14 cellular contexts compared by ENCODE assay signal in the genomic region with DNA sequence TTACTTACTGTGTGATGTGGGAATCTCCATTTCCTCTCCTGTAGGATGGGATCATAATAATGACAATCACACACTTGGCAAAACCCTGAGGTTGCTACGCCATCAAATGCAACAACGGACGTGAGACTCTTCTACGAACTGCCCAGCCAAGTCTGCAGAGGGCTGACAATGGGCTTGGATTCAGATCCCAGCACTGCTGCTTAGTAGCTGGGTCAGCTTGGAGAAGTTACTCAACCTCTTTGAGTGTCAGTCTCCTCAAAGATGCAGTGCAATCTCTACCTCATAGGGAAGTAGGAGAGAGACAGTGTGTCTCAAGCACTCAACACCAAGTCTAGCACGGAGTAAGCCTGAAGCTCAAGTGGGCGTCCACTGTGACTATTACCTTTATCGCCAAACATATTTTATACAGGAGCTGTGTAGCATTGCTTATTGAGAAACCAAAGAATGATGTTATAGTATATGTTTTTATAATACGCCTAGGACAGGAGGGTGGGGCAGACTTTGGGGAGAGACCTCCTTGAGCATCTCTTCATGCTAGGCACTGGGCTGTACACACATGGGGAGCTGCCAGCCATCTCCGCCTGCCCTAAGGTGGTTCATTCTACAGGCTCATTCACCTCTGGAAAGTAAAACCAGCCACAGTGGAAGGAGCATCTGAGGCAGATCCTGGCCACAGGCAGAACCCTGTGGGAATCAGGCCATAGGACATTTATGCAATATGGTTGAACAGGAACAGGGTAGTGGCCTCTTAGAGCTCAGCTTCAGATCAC.
A peak's percentile ranks its signal among the peaks of the same experiment; 100 is the strongest.
DNase-seq lines count a peak whose midpoint lies in the region; ATAC-seq, FAIRE-seq and TF ChIP-seq lines count a peak whose summit lies in the region.
"Had no signal": no experiment of that assay in that cellular context is flagged by ENCODE, and none has a peak within 500 bp of the region (broad histone marks: within the 10 kb centered on the region; RNA-seq: fewer than 3 reads in every experiment).

No MANE protein-coding gene starts in this region.

- no peaks in the 10 kb centered on the region for H3K9me1 ChIP-seq in K562 (ENCODE audit: control insufficient read depth, insufficient read depth, low read length)

- TF ChIP-seq POLR2A in K562 (conservative IDR thresholded peaks at IDR 0.05): no peak

- H3K9ac ChIP-seq in DND-41 (ENCODE audit: low read depth, low read length) (no peak overlapping the region), K562 (ENCODE audit: insufficient read depth in 1 of 2, low read depth in 2 of 2, low read length in 2 of 2) (no peak overlapping the region)

- no peak for TF ChIP-seq RAD21 in K562 (CRISPR knock-in tag; conservative IDR thresholded peaks at IDR 0.05 in 1 of 2, IDR thresholded peaks at IDR 0.05 in 1 of 2)

- peak overlapping the region; percentile 0 for H3K27ac ChIP-seq in CD8-positive, alpha-beta memory T cell (ENCODE audit: low read depth, low read length)
- H3K27ac ChIP-seq in DND-41 (ENCODE audit: low read length): no peak overlapping the region
- H3K27ac ChIP-seq in K562 (ENCODE audit: extremely low read depth, low read depth, low read length): no peak overlapping the region; the same call in 2 of the 3 replicates
- H3K27ac ChIP-seq in naive thymus-derived CD4-positive, alpha-beta T cell (ENCODE audit: low read depth, low read length): no peak overlapping the region
- H3K27ac ChIP-seq in effector memory CD4-positive, alpha-beta T cell (ENCODE audit: insufficient read depth, low read length, poor library complexity, severe bottlenecking): no peak overlapping the region
- H3K27ac ChIP-seq: SJSA1 had no signal

- WGBS in K562 (ENCODE audit: insufficient coverage, low coverage, missing lambda C conversion rate): 80% methylated on average over 9 of the region's 9 CpGs

- POLR2A ChIA-PET in CD8-positive, alpha-beta memory T cell (lab: Charles Lee): no interaction called here
- POLR2A ChIA-PET in K562 (lab: Yijun Ruan, JAX): interaction anchor here (0.6 to 1.8 kb wide), 5 partner anchors 9 to 1672 kb away, joined by 3 to 5 read pairs (median 3); no protein-coding TSS in a partner anchor
- POLR2A ChIA-PET in naive thymus-derived CD4-positive, alpha-beta T cell (lab: Charles Lee): no interaction called here

- H4K20me1 ChIP-seq in DND-41 (ENCODE audit: insufficient read depth, low read length): 0 out of 2 replicates have a peak, but pooled peaks cover 4% of the 10 kb centered on the region
- H4K20me1 ChIP-seq in K562 (replicated peaks; ENCODE audit: control insufficient read depth, insufficient read depth, low read length): no peaks in the 10 kb centered on the region

- ATAC-seq in DND-41 (ENCODE audit: insufficient read depth, low read depth): no peak
- no peak for ATAC-seq in K562
- ATAC-seq in naive thymus-derived CD4-positive, alpha-beta T cell: peak; percentile 39
- no peak for ATAC-seq in HG03354 (IDR thresholded peaks at IDR 0.05; ENCODE audit: poor library complexity, severe bottlenecking, unreplicated experiment)
- ATAC-seq in HG02840 (IDR thresholded peaks at IDR 0.05; ENCODE audit: low FRiP score, unreplicated experiment): no peak
- ATAC-seq: HCT116 had no signal

- DNase-seq in CD8-positive, alpha-beta memory T cell: no peak
- DNase-seq in DND-41 (peak; percentile 1), K562 (ENCODE audit: extremely low read depth in 1 of 4, low spot score in 3 of 4) (no peak)
- no peak for DNase-seq in naive thymus-derived CD4-positive, alpha-beta T cell
- no peak for DNase-seq in effector memory CD4-positive, alpha-beta T cell
- DNase-seq: KG1; NCI-H1105 treated with DMSO at 0.1 percent for 48 hours; NCI-H187 treated with DMSO at 0.1 percent for 48 hours; NCI-H446; NK-92 treated with Interleukin-12 subunit alpha and Interleukin-12 subunit beta, amount 100 ng/mL, for 24 hours had no signal

- H3K27ac Mint-ChIP-seq in CD8-positive, alpha-beta memory T cell: no peak overlapping the region
- H3K27ac Mint-ChIP-seq in naive thymus-derived CD4-positive, alpha-beta T cell: no peak overlapping the region

- no peaks in the 10 kb centered on the region for H3K9me3 ChIP-seq in CD8-positive, alpha-beta memory T cell (ENCODE audit: low read length)
- no peaks in the 10 kb centered on the region for H3K9me3 ChIP-seq in DND-41 (ENCODE audit: insufficient read depth, low read length, severe bottlenecking)
- no peaks in the 10 kb centered on the region for H3K9me3 ChIP-seq in K562 (replicated peaks; ENCODE audit: control insufficient read depth, insufficient read depth, low read depth, low read length)
- no peaks in the 10 kb centered on the region for H3K9me3 ChIP-seq in naive thymus-derived CD4-positive, alpha-beta T cell (ENCODE audit: control insufficient read depth in 2 of 3, low read length in 3 of 3)
- no peaks in the 10 kb centered on the region for H3K9me3 ChIP-seq in effector memory CD4-positive, alpha-beta T cell (ENCODE audit: control insufficient read depth, low read length)
- H3K9me3 ChIP-seq: SJSA1 had no signal

- no peaks in the 10 kb centered on the region for H3K36me3 Mint-ChIP-seq in CD8-positive, alpha-beta memory T cell
- H3K36me3 Mint-ChIP-seq in naive thymus-derived CD4-positive, alpha-beta T cell: no peaks in the 10 kb centered on the region

- no peak overlapping the region for H3K4me3 Mint-ChIP-seq in CD8-positive, alpha-beta memory T cell
- no peak overlapping the region for H3K4me3 Mint-ChIP-seq in naive thymus-derived CD4-positive, alpha-beta T cell

- H3K79me2 ChIP-seq in DND-41 (ENCODE audit: insufficient read depth, low read length) (no peaks in the 10 kb centered on the region), K562 (ENCODE audit: control insufficient read depth, insufficient read depth, low read length) (peaks cover 9% of the 10 kb centered on the region; the same call in 2 of the 3 replicates)

- in situ Hi-C loops in K562 (cut with MboI): no loop called here

- no peaks in the 10 kb centered on the region for H3K4me1 Mint-ChIP-seq in CD8-positive, alpha-beta memory T cell
- H3K4me1 Mint-ChIP-seq in naive thymus-derived CD4-positive, alpha-beta T cell: peaks cover 0 to 2% (median 0%) of the 10 kb centered on the region in 7 donors

- H3K27me3 Mint-ChIP-seq in CD8-positive, alpha-beta memory T cell: peaks cover 13 to 17% of the 10 kb centered on the region in 2 donors
- peaks cover 0 to 15% (median 5%) of the 10 kb centered on the region in 5 donors for H3K27me3 Mint-ChIP-seq in naive thymus-derived CD4-positive, alpha-beta T cell

- H3K9me3 Mint-ChIP-seq in CD8-positive, alpha-beta memory T cell: no peaks in the 10 kb centered on the region
- no peaks in the 10 kb centered on the region for H3K9me3 Mint-ChIP-seq in naive thymus-derived CD4-positive, alpha-beta T cell

- TF ChIP-seq EP300 in K562 (IDR thresholded peaks at IDR 0.05; ENCODE audit: low read length): no peak

- no peaks in the 10 kb centered on the region for H3K36me3 ChIP-seq in CD8-positive, alpha-beta memory T cell (ENCODE audit: insufficient read depth, low read length)
- H3K36me3 ChIP-seq in DND-41 (ENCODE audit: insufficient read depth, low read length) (no peaks in the 10 kb centered on the region), K562 (ENCODE audit: control insufficient read depth, insufficient read depth, low read length) (no peaks in the 10 kb centered on the region)
- no peaks in the 10 kb centered on the region for H3K36me3 ChIP-seq in naive thymus-derived CD4-positive, alpha-beta T cell (ENCODE audit: control insufficient read depth in 2 of 3, insufficient read depth in 3 of 3, low read length in 3 of 3)
- H3K36me3 ChIP-seq in effector memory CD4-positive, alpha-beta T cell (ENCODE audit: control insufficient read depth, insufficient read depth, low read length): no peaks in the 10 kb centered on the region
- H3K36me3 ChIP-seq: SJSA1 had no signal

- FAIRE-seq in K562 (lab: Jason Lieb, UNC): no peak

- CTCF ChIA-PET in CD8-positive, alpha-beta memory T cell (lab: Charles Lee): interaction anchor here (1.3 kb wide), 1 partner anchor 32 kb away, joined by 3 read pairs; no protein-coding TSS in a partner anchor
- CTCF ChIA-PET in K562 (lab: Yijun Ruan, JAX; ENCODE audit: low intra/inter-chr PET ratio): no interaction called here
- CTCF ChIA-PET in naive thymus-derived CD4-positive, alpha-beta T cell (lab: Charles Lee): no interaction called here

- intact Hi-C loops in K562 (cut with micrococcal nuclease): no loop called here
- intact Hi-C loops in naive thymus-derived CD4-positive, alpha-beta T cell (cut with micrococcal nuclease): no loop called here

- H2AFZ ChIP-seq in DND-41 (ENCODE audit: low read depth, low read length): no peak overlapping the region
- H2AFZ ChIP-seq in K562 (ENCODE audit: low read depth, low read length): peak overlapping the region; percentile 73; the same call in 1 of the 2 replicates

- H3K27me3 ChIP-seq in CD8-positive, alpha-beta memory T cell (ENCODE audit: insufficient read depth, low read length, poor library complexity, severe bottlenecking): no peaks in the 10 kb centered on the region
- H3K27me3 ChIP-seq in DND-41 (ENCODE audit: insufficient read depth, low read length, poor library complexity) (peaks cover 13% of the 10 kb centered on the region), K562 (ENCODE audit: control insufficient read depth in 2 of 2, insufficient read depth in 2 of 2, low read length in 2 of 2) (no peaks in the 10 kb centered on the region)
- H3K27me3 ChIP-seq in naive thymus-derived CD4-positive, alpha-beta T cell (ENCODE audit: control insufficient read depth in 2 of 2, insufficient read depth in 2 of 2, low read length in 2 of 2): no peaks in the 10 kb centered on the region
- no peaks in the 10 kb centered on the region for H3K27me3 ChIP-seq in effector memory CD4-positive, alpha-beta T cell (replicated peaks; ENCODE audit: control insufficient read depth, insufficient read depth, low read length, poor library complexity, severe bottlenecking)
- H3K27me3 ChIP-seq: SJSA1 had no signal

- H3K4me1 ChIP-seq in CD8-positive, alpha-beta memory T cell (ENCODE audit: insufficient read depth, low read length): no peaks in the 10 kb centered on the region
- H3K4me1 ChIP-seq in DND-41 (ENCODE audit: insufficient read depth, low read length) (no peaks in the 10 kb centered on the region), K562 (replicated peaks in 1 of 2; ENCODE audit: control insufficient read depth in 2 of 2, insufficient read depth in 2 of 2, low read length in 2 of 2) (peaks cover 48 to 78% of the 10 kb centered on the region in 2 experiments)
- no peaks in the 10 kb centered on the region for H3K4me1 ChIP-seq in naive thymus-derived CD4-positive, alpha-beta T cell (ENCODE audit: control insufficient read depth in 2 of 2, insufficient read depth in 2 of 2, low read length in 2 of 2)
- no peaks in the 10 kb centered on the region for H3K4me1 ChIP-seq in effector memory CD4-positive, alpha-beta T cell (ENCODE audit: control insufficient read depth, insufficient read depth, low read length, poor library complexity, severe bottlenecking)

- BruUV-seq in K562 (replicated peaks; lab: Mats Ljungman, UMichigan): no TSS peak

- H3K4me2 ChIP-seq in DND-41 (ENCODE audit: insufficient read depth, low read length) (no peak overlapping the region), K562 (ENCODE audit: insufficient read depth, low read length) (no peak overlapping the region)

- no peak overlapping the region for H3K4me3 ChIP-seq in CD8-positive, alpha-beta memory T cell (ENCODE audit: low read length)
- H3K4me3 ChIP-seq in DND-41 (ENCODE audit: low read depth in 1 of 2, low read length in 2 of 2) (no peak overlapping the region), K562 (no peak overlapping the region)
- no peak overlapping the region for H3K4me3 ChIP-seq in naive thymus-derived CD4-positive, alpha-beta T cell (ENCODE audit: low read length)
- no peak overlapping the region for H3K4me3 ChIP-seq in effector memory CD4-positive, alpha-beta T cell (ENCODE audit: insufficient read depth, low read depth, low read length, poor library complexity, severe bottlenecking)
- H3K4me3 ChIP-seq: SJSA1 had no signal

- no peak for TF ChIP-seq CTCF in DND-41 (IDR thresholded peaks at IDR 0.05; ENCODE audit: borderline replicate concordance, extremely low read depth, low read length, poor library complexity, severe bottlenecking)
- TF ChIP-seq CTCF in K562 (IDR thresholded peaks at IDR 0.05 in 2 of 3, conservative IDR thresholded peaks at IDR 0.05 in 1 of 3; ENCODE audit: insufficient read depth in 2 of 3, low read depth in 1 of 3, low read length in 3 of 3): no peak
